ENCODE assay signal across 21 cellular contexts in genomic region chr13:42102961-42103688, GRCh38. TPM values are rescaled to one million over a fixed set of nuclear protein-coding genes. Genes with fewer than 3 reads are reported as not detected.
DNase-seq lines count a peak whose midpoint lies in the region; ATAC-seq and TF ChIP-seq lines count a peak whose summit lies in the region.
"Had no signal": no experiment of that assay in that cellular context is flagged by ENCODE, and none has a peak within 500 bp of the region (broad histone marks: within the 10 kb centered on the region; RNA-seq: fewer than 3 reads in every experiment).

No MANE protein-coding gene starts in this region.

- H3K36me3 ChIP-seq in IMR-90 (ENCODE audit: control insufficient read depth, insufficient read depth, low read length) (no peaks in the 10 kb centered on the region), mammary epithelial cell (ENCODE audit: insufficient read depth, low read length) (no peaks in the 10 kb centered on the region), kidney epithelial cell (ENCODE audit: control insufficient read depth, insufficient read depth, low read length) (no peaks in the 10 kb centered on the region)
- H3K36me3 ChIP-seq: BE2C, cardiac muscle cell, esophagus squamous epithelium, pancreas, stomach, vagina had no signal

- peaks cover 24 to 45% of the 10 kb centered on the region in 2 experiments; a peak in 3 of 4 replicates for H3K79me1 ChIP-seq in IMR-90 (ENCODE audit: low read depth in 1 of 2, low read length in 2 of 2)

- BruUV-seq in IMR-90 (replicated peaks; lab: Mats Ljungman, UMichigan) (no TSS peak), mammary epithelial cell (replicated peaks; lab: Mats Ljungman, UMichigan) (no TSS peak)

- in situ Hi-C loops in IMR-90 (cut with MboI; ENCODE audit: low sequenced_read_pairs), result loop anchor here (10.0 kb wide), 1 partner anchor 198 kb away; no protein-coding TSS in a partner anchor
- in situ Hi-C loops in mammary epithelial cell (cut with MboI; ENCODE audit: low sequenced_read_pairs in 2 of 2), result loop anchor here (25.0 kb wide), 1 partner anchor 441 kb away; no protein-coding TSS in a partner anchor

- no peak overlapping the region for H4K91ac ChIP-seq in IMR-90 (ENCODE audit: insufficient read depth, low read depth, low read length)

- H3K14ac ChIP-seq in IMR-90 (replicated peaks; ENCODE audit: low read depth, low read length), result no peak overlapping the region

- DNase-seq in Daoy (ENCODE audit: low read depth) (peak; percentile 48), IMR-90 (peak; percentile 57), mammary epithelial cell (peak; percentile 60), kidney epithelial cell (ENCODE audit: low read depth) (peak; percentile 49), DMS114 treated with DMSO at 0.1 percent for 48 hours (lab: John Stamatoyannopoulos, UW; ENCODE audit: unreplicated experiment) (no peak), Kasumi-1 (lab: John Stamatoyannopoulos, UW) (no peak)
- no peak for DNase-seq in activated CD4-positive, alpha-beta T cell treated with anti-CD3 and anti-CD28 coated beads, Interleukin-2, amount 50 U/mL, for 4 hours
- DNase-seq: activated T-cell treated with anti-CD3 and anti-CD28 coated beads, Interleukin-2, amount 50 U/mL, for 72 hours; BE2C; esophagus squamous epithelium; islet precursor cell; mesenchymal stem cell; naive thymus-derived CD8-positive, alpha-beta T cell; NCI-H510A; stimulated activated CD4-positive, alpha-beta T cell treated with anti-CD3 and anti-CD28 coated beads, Interleukin-1b, Interleukin-23, amount 100 ng/mL, for 48 hours; stomach; T-helper 2 cell had no signal

- no peak overlapping the region for H3K56ac ChIP-seq in IMR-90 (ENCODE audit: extremely low read depth, insufficient read depth, low read length)

- no peak for TF ChIP-seq RAD21 in IMR-90 (IDR thresholded peaks at IDR 0.05; ENCODE audit: low read length)

- no peak overlapping the region for H2AK9ac ChIP-seq in IMR-90 (replicated peaks; ENCODE audit: low read depth, low read length, poor library complexity)

- no peak overlapping the region for H2BK15ac ChIP-seq in IMR-90 (ENCODE audit: low read depth, low read length)

- intact Hi-C loops in IMR-90 (cut with micrococcal nuclease), result no loop called here
- intact Hi-C loops in mammary epithelial cell (cut with micrococcal nuclease), result no loop called here

- H2BK120ac ChIP-seq in IMR-90 (ENCODE audit: low read depth, low read length), result no peak overlapping the region

- no peak overlapping the region for H3K9ac ChIP-seq in IMR-90 (ENCODE audit: low read depth, low read length)
- no peak overlapping the region for H3K9ac ChIP-seq in mammary epithelial cell (ENCODE audit: insufficient read depth, low read length)

- H3K4me3 ChIP-seq in IMR-90 (ENCODE audit: insufficient read depth, low read depth, low read length) (no peak overlapping the region), mammary epithelial cell (replicated peaks in 1 of 3; ENCODE audit: insufficient read depth in 1 of 3, low read depth in 2 of 3, low read length in 3 of 3) (no peak overlapping the region), kidney epithelial cell (ENCODE audit: low read depth, low read length) (no peak overlapping the region)
- H3K4me3 ChIP-seq: cardiac muscle cell, esophagus squamous epithelium, pancreas, stomach, vagina had no signal

- POLR2A ChIA-PET in IMR-90 (lab: Charles Lee; ENCODE audit: unreplicated experiment), result no interaction called here

- H4K5ac ChIP-seq in IMR-90 (ENCODE audit: low read depth, low read length), result no peak overlapping the region

- no peak overlapping the region for H4K8ac ChIP-seq in IMR-90 (ENCODE audit: low read depth in 2 of 2, low read length in 2 of 2)

- peaks cover 83% of the 10 kb centered on the region for H3K79me2 ChIP-seq in mammary epithelial cell (ENCODE audit: insufficient read depth, low read length)

- no peak overlapping the region for H2BK20ac ChIP-seq in IMR-90 (ENCODE audit: low read depth, low read length)

- H3K4me1 ChIP-seq in IMR-90 (ENCODE audit: control insufficient read depth, insufficient read depth, low read length) (no peaks in the 10 kb centered on the region), mammary epithelial cell (ENCODE audit: insufficient read depth, low read length) (peaks cover 46% of the 10 kb centered on the region)
- H3K4me1 ChIP-seq: BE2C, pancreas had no signal

- no peak for ATAC-seq in IMR-90 (ENCODE audit: low read depth)
- ATAC-seq: activated T-cell treated with anti-CD3 and anti-CD28 coated beads, Interleukin-2, amount 50 U/mL, for 72 hours; naive thymus-derived CD8-positive, alpha-beta T cell; WTC11 had no signal

- no peak overlapping the region for H3K27ac ChIP-seq in IMR-90 (ENCODE audit: insufficient read depth, low read length)
- no peak overlapping the region for H3K27ac ChIP-seq in mammary epithelial cell (ENCODE audit: insufficient read depth, low read depth, low read length)
- H3K27ac ChIP-seq: cardiac muscle cell, esophagus squamous epithelium, pancreas, stomach, vagina had no signal

- peaks cover 5% of the 10 kb centered on the region for H3K9me1 ChIP-seq in IMR-90 (ENCODE audit: insufficient read depth, low read length)

- no peak overlapping the region for H2AK5ac ChIP-seq in IMR-90 (ENCODE audit: low read depth, low read length)

- H2BK5ac ChIP-seq in IMR-90 (ENCODE audit: low read depth, low read length, poor library complexity, severe bottlenecking), result no peak overlapping the region

- no peak overlapping the region for H3K4ac ChIP-seq in IMR-90 (ENCODE audit: low read depth, low read length)

- peaks cover 31% of the 10 kb centered on the region for H4K20me1 ChIP-seq in IMR-90 (ENCODE audit: insufficient read depth, low read length)
- peaks cover 2% of the 10 kb centered on the region for H4K20me1 ChIP-seq in mammary epithelial cell (ENCODE audit: insufficient read depth, low read length)

- H3K27me3 ChIP-seq in IMR-90 (ENCODE audit: control insufficient read depth, insufficient read depth, low read length) (no peaks in the 10 kb centered on the region), mammary epithelial cell (ENCODE audit: insufficient read depth, low read length) (no peaks in the 10 kb centered on the region), kidney epithelial cell (ENCODE audit: control insufficient read depth, insufficient read depth, low read length) (no peaks in the 10 kb centered on the region)
- H3K27me3 ChIP-seq: BE2C, cardiac muscle cell, esophagus squamous epithelium, pancreas, stomach, vagina had no signal

- no peak overlapping the region for H3K18ac ChIP-seq in IMR-90 (ENCODE audit: low read depth, low read length)

- 100% methylated on average over 1 of the region's 4 CpGs; no CpG with 5 or more reads in 1 of the 2 experiments for WGBS in IMR-90 (ENCODE audit: extremely low coverage in 2 of 2, insufficient read length in 1 of 2), 2 experiments
- WGBS in mammary epithelial cell (ENCODE audit: low coverage, missing lambda C conversion rate), result 32% methylated on average over 4 of the region's 4 CpGs

- CTCF ChIA-PET in IMR-90 (lab: Yijun Ruan, JAX) (no interaction called here), mammary epithelial cell (lab: Charles Lee; ENCODE audit: low non-redundant PET) (no interaction called here)

- no peak overlapping the region for H2AFZ ChIP-seq in IMR-90 (replicated peaks; ENCODE audit: low read length, poor library complexity)
- H2AFZ ChIP-seq in mammary epithelial cell (ENCODE audit: low read depth, low read length), result no peak overlapping the region

- no peak for TF ChIP-seq POLR2A in IMR-90 (IDR thresholded peaks at IDR 0.05; ENCODE audit: low read depth, low read length)

- H3K23ac ChIP-seq in IMR-90 (ENCODE audit: low read depth, low read length), result no peak overlapping the region

- no peak overlapping the region for H3K4me2 ChIP-seq in IMR-90 (ENCODE audit: low read depth, low read length)
- peak overlapping the region; percentile 1 for H3K4me2 ChIP-seq in mammary epithelial cell (ENCODE audit: insufficient read depth, low read depth, low read length)

- no peak for TF ChIP-seq CTCF in IMR-90 (conservative IDR thresholded peaks at IDR 0.05; ENCODE audit: low read depth, low read length)
- TF ChIP-seq CTCF in mammary epithelial cell (conservative IDR thresholded peaks at IDR 0.05 in 1 of 2, IDR thresholded peaks at IDR 0.05 in 1 of 2; ENCODE audit: extremely low read depth in 1 of 2, insufficient read depth in 1 of 2, low read depth in 1 of 2, low read length in 2 of 2), result no peak
- TF ChIP-seq CTCF in kidney epithelial cell (IDR thresholded peaks at IDR 0.05; ENCODE audit: insufficient read depth, low read length, poor library complexity, severe bottlenecking), result no peak

- dilution Hi-C loops in IMR-90 (cut with HindIII; ENCODE audit: low sequenced_read_pairs, unreplicated experiment), result no loop called here
- dilution Hi-C loops in mammary epithelial cell (cut with HindIII; ENCODE audit: low sequenced_read_pairs), result no loop called here

- H3K9me3 ChIP-seq in IMR-90 (ENCODE audit: control insufficient read depth, insufficient read depth, low read length) (peaks cover 3% of the 10 kb centered on the region; the same call in 1 of the 2 replicates), mammary epithelial cell (replicated peaks; ENCODE audit: insufficient read depth, low read length) (no peaks in the 10 kb centered on the region)
- H3K9me3 ChIP-seq: BE2C, esophagus squamous epithelium, pancreas had no signal

TF ChIP-seq in IMR-90, 13 proteins besides CTCF, POLR2A, EP300 and RAD21 (continues in another document):
- TF ChIP-seq, protein P1, sequence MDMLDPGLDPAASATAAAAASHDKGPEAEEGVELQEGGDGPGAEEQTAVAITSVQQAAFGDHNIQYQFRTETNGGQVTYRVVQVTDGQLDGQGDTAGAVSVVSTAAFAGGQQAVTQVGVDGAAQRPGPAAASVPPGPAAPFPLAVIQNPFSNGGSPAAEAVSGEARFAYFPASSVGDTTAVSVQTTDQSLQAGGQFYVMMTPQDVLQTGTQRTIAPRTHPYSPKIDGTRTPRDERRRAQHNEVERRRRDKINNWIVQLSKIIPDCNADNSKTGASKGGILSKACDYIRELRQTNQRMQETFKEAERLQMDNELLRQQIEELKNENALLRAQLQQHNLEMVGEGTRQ (IDR thresholded peaks at IDR 0.05; ENCODE audit: low read depth, low read length), result no peak
- no peak for TF ChIP-seq FOS (IDR thresholded peaks at IDR 0.05; ENCODE audit: low read depth, low read length)

RNA-seq across cellular contexts. Expression of gene DGKH, which starts 54.7 kb away (rescaled TPM):
- 4.3 and 6.7 TPM in 2 replicates for total RNA-seq in Daoy (2014; rRNA removed; shearing (Covaris generic))
- total RNA-seq in IMR-90 (2012; rRNA removed) (9.7 and 13.4 TPM in 2 replicates), mammary epithelial cell (10 to 100 TPM; 27.8 to 28.3 TPM), kidney epithelial cell (17.2 and 17.9 TPM in 2 replicates)
- polyA plus RNA-seq in IMR-90 (2012; rRNA removed) (1.6 and 2.0 TPM in 2 replicates), mammary epithelial cell (5.0 TPM)
- polyA plus RNA-seq in IMR-90 (2012; cell fraction: cytosol; rRNA removed), result 0.21 and 0.30 TPM in 2 replicates
- 1.1 and 6.6 TPM in 2 replicates for polyA plus RNA-seq in IMR-90 (2012; cell fraction: nucleus; rRNA removed; ENCODE audit: low replicate concordance)
- 41.9 TPM for polyA minus RNA-seq in mammary epithelial cell

Comparison
In these comparisons a context has a peak if more than half of its experiments do, and no peak if none do; other contexts are left out.
1. DNase-seq: peak in Daoy (single experiment), IMR-90 (single experiment), mammary epithelial cell (single experiment) and kidney epithelial cell (single experiment); none in DMS114 treated with DMSO at 0.1 percent for 48 hours (single experiment), Kasumi-1 (0 of 2) and activated CD4-positive, alpha-beta T cell treated with anti-CD3 and anti-CD28 coated beads, Interleukin-2, amount 50 U/mL, for 4 hours (0 of 2).